Comparison of ENCODE assay signal across 8 cellular contexts in the genomic region with DNA sequence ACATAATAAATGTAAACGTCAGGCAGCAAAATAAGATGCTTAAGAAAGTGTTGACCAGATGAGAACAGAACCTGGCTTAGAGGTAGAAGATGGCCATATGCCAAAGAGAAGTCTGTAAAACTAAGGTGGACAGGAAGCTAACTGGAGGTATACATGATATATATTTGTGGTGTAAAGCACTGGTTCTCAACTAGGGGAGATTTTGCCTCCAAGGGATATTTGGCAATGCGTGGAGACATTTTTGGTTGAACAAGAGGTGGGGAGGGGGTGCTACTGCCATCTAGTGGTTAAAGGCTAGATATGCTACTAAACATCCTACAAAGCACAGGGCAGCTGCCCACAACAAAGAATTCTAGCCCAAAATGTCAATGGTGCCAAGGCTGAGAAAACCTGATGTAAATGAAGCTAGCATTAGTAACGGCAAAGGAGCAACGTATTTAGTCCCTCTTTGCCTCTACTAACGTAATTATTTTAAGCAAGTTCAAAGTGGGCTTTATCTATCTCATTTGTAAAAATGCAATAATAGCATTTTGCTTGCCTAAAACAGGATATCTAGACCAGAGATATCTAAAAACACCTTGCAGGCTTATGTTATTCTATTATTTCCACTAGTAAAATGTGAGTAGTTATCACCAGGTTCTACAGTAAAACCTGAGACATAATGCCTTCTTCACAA.
DNase-seq lines count a peak whose midpoint lies in the region; ATAC-seq, FAIRE-seq and TF ChIP-seq lines count a peak whose summit lies in the region.

No MANE protein-coding gene starts in this region.

- peaks cover 13% of the 10 kb centered on the region for H3K4me1 Mint-ChIP-seq in activated CD4-positive, alpha-beta memory T cell treated with anti-CD3 and anti-CD28 coated beads for 36 hours (ENCODE audit: low read depth)
- peaks cover 14 to 15% (median 14%) of the 10 kb centered on the region in 3 donors for H3K4me1 Mint-ChIP-seq in naive B cell

- H3K4me2 ChIP-seq in endothelial cell of umbilical vein (ENCODE audit: insufficient read depth, low read length), result no peak overlapping the region

- no peaks in the 10 kb centered on the region for H3K36me3 ChIP-seq in endothelial cell of umbilical vein (ENCODE audit: control insufficient read depth in 2 of 2, extremely low read depth in 1 of 2, insufficient read depth in 2 of 2, low read length in 2 of 2)

- H2AFZ ChIP-seq in endothelial cell of umbilical vein (ENCODE audit: low read depth, low read length), result no peak overlapping the region

- dilution Hi-C loops in endothelial cell of umbilical vein (cut with MboI; ENCODE audit: extremely low pct_ligation_motif_present, low sequenced_read_pairs), result no loop called here

- peak; percentile 82 to 84 for ATAC-seq in naive B cell (ENCODE audit: low read depth in 2 of 2)

- H3K27me3 ChIP-seq in endothelial cell of umbilical vein (ENCODE audit: control insufficient read depth in 2 of 2, insufficient read depth in 2 of 2, low read length in 2 of 2), result no peaks in the 10 kb centered on the region

- CTCF ChIA-PET in activated CD4-positive, alpha-beta memory T cell treated with anti-CD3 and anti-CD28 coated beads for 36 hours (lab: Charles Lee), result interaction anchor here (0.6 to 2.3 kb wide), 23 partner anchors 10 to 1081 kb away, joined by 3 to 11 read pairs (median 4); no protein-coding TSS in a partner anchor
- CTCF ChIA-PET in endothelial cell of umbilical vein (lab: Charles Lee), result interaction anchor here (0.7 to 3.3 kb wide), 25 partner anchors 9 to 1714 kb away, joined by 3 to 23 read pairs (median 4); no protein-coding TSS in a partner anchor

- H3K4me3 ChIP-seq in endothelial cell of umbilical vein (replicated peaks in 1 of 3; ENCODE audit: insufficient read depth in 1 of 3, low read depth in 1 of 3, low read length in 3 of 3), result no peak overlapping the region

- no peaks in the 10 kb centered on the region for H3K27me3 Mint-ChIP-seq in activated CD4-positive, alpha-beta memory T cell treated with anti-CD3 and anti-CD28 coated beads for 36 hours
- no peaks in the 10 kb centered on the region for H3K27me3 Mint-ChIP-seq in naive B cell

- H4K20me1 ChIP-seq in endothelial cell of umbilical vein (replicated peaks; ENCODE audit: control insufficient read depth, extremely low read depth, insufficient read depth, low read length), result no peaks in the 10 kb centered on the region

- no TSS peak for BruUV-seq in endothelial cell of umbilical vein (replicated peaks; lab: Mats Ljungman, UMichigan)

- peaks cover 17% of the 10 kb centered on the region for H3K36me3 Mint-ChIP-seq in activated CD4-positive, alpha-beta memory T cell treated with anti-CD3 and anti-CD28 coated beads for 36 hours
- peaks cover 12 to 21% of the 10 kb centered on the region in 2 donors for H3K36me3 Mint-ChIP-seq in naive B cell

- H3K4me3 Mint-ChIP-seq in activated CD4-positive, alpha-beta memory T cell treated with anti-CD3 and anti-CD28 coated beads for 36 hours, result no peak overlapping the region
- no peak overlapping the region for H3K4me3 Mint-ChIP-seq in naive B cell

- TF ChIP-seq POLR2A in endothelial cell of umbilical vein (IDR thresholded peaks at IDR 0.05; ENCODE audit: low read depth, low read length), result no peak

- peaks cover 2% of the 10 kb centered on the region for H3K9me3 Mint-ChIP-seq in activated CD4-positive, alpha-beta memory T cell treated with anti-CD3 and anti-CD28 coated beads for 36 hours
- peaks cover 0 to 7% (median 0%) of the 10 kb centered on the region in 7 donors for H3K9me3 Mint-ChIP-seq in naive B cell

- H3K9ac ChIP-seq in endothelial cell of umbilical vein (replicated peaks; ENCODE audit: extremely low read depth, insufficient read depth, low read length), result no peak overlapping the region

- H3K4me1 ChIP-seq in endothelial cell of umbilical vein (ENCODE audit: control insufficient read depth, extremely low read depth, insufficient read depth, low read length), result no peaks in the 10 kb centered on the region

- DNase-seq in NCI-H1417 (lab: John Stamatoyannopoulos, UW) (peak; percentile 55 to 91 (median 61)), NCI-H1417 treated with DMSO at 0.1 percent for 48 hours (lab: John Stamatoyannopoulos, UW) (no peak), HK-2 (ENCODE audit: unreplicated experiment) (peak; percentile 49), NCI-H82 (lab: John Stamatoyannopoulos, UW) (peak; percentile 80), endothelial cell of umbilical vein (ENCODE audit: low read depth, low spot score) (peak; percentile 67), naive B cell (peak; percentile 62), stromal cell of bone marrow (ENCODE audit: low read depth) (peak; percentile 53)
- DNase-seq in activated CD4-positive, alpha-beta memory T cell treated with anti-CD3 and anti-CD28 coated beads for 36 hours, result peak; percentile 55

- TF ChIP-seq CTCF in endothelial cell of umbilical vein (IDR thresholded peaks at IDR 0.05; ENCODE audit: extremely low read depth in 1 of 2, insufficient read depth in 1 of 2, low read depth in 1 of 2, low read length in 2 of 2), result peak; percentile 76 to 88

- POLR2A ChIA-PET in activated CD4-positive, alpha-beta memory T cell treated with anti-CD3 and anti-CD28 coated beads for 36 hours (lab: Charles Lee), result no interaction called here
- POLR2A ChIA-PET in endothelial cell of umbilical vein (lab: Charles Lee), result no interaction called here

- no peaks in the 10 kb centered on the region for H3K79me2 ChIP-seq in endothelial cell of umbilical vein (ENCODE audit: control insufficient read depth, insufficient read depth, low read length)

- no peaks in the 10 kb centered on the region for H3K9me1 ChIP-seq in endothelial cell of umbilical vein (replicated peaks; ENCODE audit: control insufficient read depth, extremely low read depth, insufficient read depth, low read length)

- FAIRE-seq in endothelial cell of umbilical vein (lab: Jason Lieb, UNC), result peak; percentile 75

- H3K27ac Mint-ChIP-seq in activated CD4-positive, alpha-beta memory T cell treated with anti-CD3 and anti-CD28 coated beads for 36 hours, result no peak overlapping the region
- peak overlapping the region in 1 of 6 donors; percentile 10 for H3K27ac Mint-ChIP-seq in naive B cell

- no peak overlapping the region for H3K27ac ChIP-seq in endothelial cell of umbilical vein (ENCODE audit: insufficient read depth, low read depth, low read length)

- no peaks in the 10 kb centered on the region for H3K9me3 ChIP-seq in endothelial cell of umbilical vein (replicated peaks; ENCODE audit: control insufficient read depth, insufficient read depth, low read length)

- intact Hi-C loops in activated CD4-positive, alpha-beta memory T cell treated with anti-CD3 and anti-CD28 coated beads for 36 hours (cut with micrococcal nuclease), result loop anchor here (1.0 to 5.0 kb wide), 4 partner anchors 91 to 1388 kb away; no protein-coding TSS in a partner anchor
- intact Hi-C loops in endothelial cell of umbilical vein (cut with micrococcal nuclease), result loop anchor here (1.0 to 10.0 kb wide), 5 partner anchors 90 to 949 kb away; partner anchors contain the start of gene CNR1

TF ChIP-seq in endothelial cell of umbilical vein, 7 proteins besides CTCF, POLR2A, EP300 and RAD21:
- TF ChIP-seq, protein P1, sequence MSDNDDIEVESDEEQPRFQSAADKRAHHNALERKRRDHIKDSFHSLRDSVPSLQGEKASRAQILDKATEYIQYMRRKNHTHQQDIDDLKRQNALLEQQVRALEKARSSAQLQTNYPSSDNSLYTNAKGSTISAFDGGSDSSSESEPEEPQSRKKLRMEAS (IDR thresholded peaks at IDR 0.05; ENCODE audit: insufficient read depth, insufficient read length), result no peak
- TF ChIP-seq JUN (IDR thresholded peaks at IDR 0.05; ENCODE audit: borderline replicate concordance, insufficient read depth, insufficient read length, low read depth), result no peak
